Comparison of ENCODE assay signal across 8 cellular contexts in genomic region chr10:122112021-122112616, GRCh38.
DNase-seq lines count a peak whose midpoint lies in the region; ATAC-seq and TF ChIP-seq lines count a peak whose summit lies in the region.

No MANE protein-coding gene starts in this region.

- in situ Hi-C loops in ACHN (cut with HindIII; ENCODE audit: low pct_ligation_motif_present, low pct_unique_long_range_greater_than_20kb, low sequenced_read_pairs), result no loop called here

- intact Hi-C loops in sciatic nerve (cut with DNase I), result loop anchor here (10.0 kb wide), 1 partner anchor 57 kb away; no protein-coding TSS in a partner anchor

- no peak for TF ChIP-seq CTCF in fibroblast of pulmonary artery (IDR thresholded peaks at IDR 0.05; ENCODE audit: low read length, missing control alignments)

- H3K4me3 ChIP-seq in fibroblast of pulmonary artery (replicated peaks; ENCODE audit: low read depth, low read length), result peak overlapping the region; percentile 76

- ATAC-seq in GM18909 (IDR thresholded peaks at IDR 0.05; ENCODE audit: poor library complexity, unreplicated experiment) (peak; percentile 54), sciatic nerve (peak; percentile 1)

- DNase-seq in RPMI7951 (ENCODE audit: low read depth), result peak; percentile 44
- DNase-seq in fibroblast of pulmonary artery (ENCODE audit: low read depth), result peak; percentile 48
- DNase-seq in sciatic nerve (ENCODE audit: low spot score), result no peak
- no peak for DNase-seq in ACHN
- no peak for DNase-seq in NCI-H2029 treated with DMSO at 0.1 percent for 48 hours (lab: John Stamatoyannopoulos, UW)
- DNase-seq in NCI-H510A (lab: John Stamatoyannopoulos, UW), result no peak
- no peak for DNase-seq in NCI-H345 treated with DMSO at 0.1 percent for 48 hours (lab: John Stamatoyannopoulos, UW; ENCODE audit: unreplicated experiment)

Comparison
In these comparisons a context has a peak if more than half of its experiments do, and no peak if none do; other contexts are left out.
1. DNase-seq: peak in RPMI7951 (single experiment) and fibroblast of pulmonary artery (single experiment); none in sciatic nerve (single experiment), ACHN (single experiment), NCI-H2029 treated with DMSO at 0.1 percent for 48 hours (single experiment), NCI-H510A (single experiment) and NCI-H345 treated with DMSO at 0.1 percent for 48 hours (single experiment).